ENCODE assay signal across 9 cellular contexts in genomic region chr5:135437796-135438560, GRCh38. TPM values are rescaled to one million over a fixed set of nuclear protein-coding genes. Genes with fewer than 3 reads are reported as not detected.
DNase-seq lines count a peak whose midpoint lies in the region; ATAC-seq and TF ChIP-seq lines count a peak whose summit lies in the region.
"Had no signal": no experiment of that assay in that cellular context is flagged by ENCODE, and none has a peak within 500 bp of the region (broad histone marks: within the 10 kb centered on the region; RNA-seq: fewer than 3 reads in every experiment).

No MANE protein-coding gene starts in this region.

- ATAC-seq in GM19467 (IDR thresholded peaks at IDR 0.05; ENCODE audit: unreplicated experiment): no peak
- ATAC-seq in natural killer cell: no peak
- no peak for ATAC-seq in activated CD4-positive, CD25-positive, alpha-beta regulatory T cell treated with anti-CD3 and anti-CD28 coated beads, Interleukin-2, amount 50 U/mL, for 24 hours

- H3K27me3 Mint-ChIP-seq in type B pancreatic cell (peaks cover 8% of the 10 kb centered on the region), natural killer cell (ENCODE audit: low read depth in 2 of 2) (peaks cover 9 to 11% of the 10 kb centered on the region in 2 donors)

- TF ChIP-seq CTCF in left ventricle myocardium inferior (IDR thresholded peaks at IDR 0.05; ENCODE audit: borderline replicate concordance): peak; percentile 16
- no peak for TF ChIP-seq CTCF in type B pancreatic cell (conservative IDR thresholded peaks at IDR 0.05)
- TF ChIP-seq CTCF in natural killer cell (IDR thresholded peaks at IDR 0.05): no peak

- intact Hi-C loops in left ventricle myocardium inferior (cut with micrococcal nuclease) (no loop called here), natural killer cell (cut with micrococcal nuclease) (no loop called here)

- H3K36me3 Mint-ChIP-seq in type B pancreatic cell (peaks cover 4% of the 10 kb centered on the region), natural killer cell (no peaks in the 10 kb centered on the region)

- no peaks in the 10 kb centered on the region for H3K36me3 ChIP-seq in left ventricle myocardium inferior

- no peak overlapping the region for H3K27ac Mint-ChIP-seq in type B pancreatic cell
- H3K27ac Mint-ChIP-seq in natural killer cell: no peak overlapping the region

- no peak overlapping the region for H3K4me3 ChIP-seq in left ventricle myocardium inferior

- H3K27ac ChIP-seq in left ventricle myocardium inferior (replicated peaks): peak overlapping the region; percentile 33

- H3K4me3 Mint-ChIP-seq in type B pancreatic cell (no peak overlapping the region), natural killer cell (no peak overlapping the region)

- DNase-seq in NCI-H524 (lab: John Stamatoyannopoulos, UW): peak; percentile 9 to 66
- no peak for DNase-seq in NCI-H524 treated with DMSO at 0.1 percent for 48 hours (lab: John Stamatoyannopoulos, UW)
- DNase-seq in SHP77 treated with DMSO at 0.1 percent for 48 hours (lab: John Stamatoyannopoulos, UW): peak; percentile 5
- peak; percentile 60 for DNase-seq in left ventricle myocardium inferior
- DNase-seq in type B pancreatic cell (ENCODE audit: extremely low spot score, unreplicated experiment): peak; percentile 57
- no peak for DNase-seq in natural killer cell
- DNase-seq: NCI-H1417 had no signal

- H3K9me3 ChIP-seq in left ventricle myocardium inferior (replicated peaks): no peaks in the 10 kb centered on the region

- H3K4me1 ChIP-seq in left ventricle myocardium inferior: peaks cover 31% of the 10 kb centered on the region

- no peaks in the 10 kb centered on the region for H3K27me3 ChIP-seq in left ventricle myocardium inferior (ENCODE audit: low read depth)

- H3K9me3 Mint-ChIP-seq in type B pancreatic cell: no peaks in the 10 kb centered on the region
- no peaks in the 10 kb centered on the region for H3K9me3 Mint-ChIP-seq in natural killer cell

- H3K4me1 Mint-ChIP-seq in type B pancreatic cell (ENCODE audit: unreplicated experiment) (peaks cover 46% of the 10 kb centered on the region), natural killer cell (no peaks in the 10 kb centered on the region)

RNA-seq across cellular contexts. Expression of gene DCANP1, which starts 9.2 kb away (rescaled TPM):
- total RNA-seq in left ventricle myocardium inferior (not detected), type B pancreatic cell (ENCODE audit: low replicate concordance) (not detected in 2 replicates), natural killer cell (under 1 TPM in 1 of 3 donors, not detected in 2; 0.07 TPM)

RNA-seq across cellular contexts. Expression of gene TIFAB, which starts 14.2 kb away (rescaled TPM):
- total RNA-seq in left ventricle myocardium inferior (not detected), type B pancreatic cell (ENCODE audit: low replicate concordance) (not detected in 2 replicates), natural killer cell (under 1 TPM in 2 of 3 donors, not detected in 1; 0.05 to 0.21 TPM)

RNA-seq across cellular contexts. Expression of gene MACROH2A1, which starts 38.9 kb away (rescaled TPM):
- total RNA-seq in left ventricle myocardium inferior (103 TPM), type B pancreatic cell (ENCODE audit: low replicate concordance) (241 and 254 TPM in 2 replicates), natural killer cell (100 to 1,000 TPM; 139 to 160 (median 139) TPM)

Comparison
In these comparisons a context has a peak if more than half of its experiments do, and no peak if none do; other contexts are left out.
1. DNase-seq: peak in NCI-H524 (2 of 2), SHP77 treated with DMSO at 0.1 percent for 48 hours (single experiment), left ventricle myocardium inferior (single experiment) and type B pancreatic cell (single experiment); none in NCI-H524 treated with DMSO at 0.1 percent for 48 hours (single experiment) and natural killer cell (single experiment).